1 cellular context compared by ENCODE assay signal in genomic region chr12:53430116-53430515, GRCh38.
TF ChIP-seq lines count a peak whose summit lies in the region.

No MANE protein-coding gene starts in this region.

TF ChIP-seq in SK-N-SH treated with all-trans-retinoic acid at 6 μM for 48 hours, 23 proteins besides CTCF, POLR2A, EP300 and RAD21 (continued from another document):
- TF ChIP-seq, protein P1, sequence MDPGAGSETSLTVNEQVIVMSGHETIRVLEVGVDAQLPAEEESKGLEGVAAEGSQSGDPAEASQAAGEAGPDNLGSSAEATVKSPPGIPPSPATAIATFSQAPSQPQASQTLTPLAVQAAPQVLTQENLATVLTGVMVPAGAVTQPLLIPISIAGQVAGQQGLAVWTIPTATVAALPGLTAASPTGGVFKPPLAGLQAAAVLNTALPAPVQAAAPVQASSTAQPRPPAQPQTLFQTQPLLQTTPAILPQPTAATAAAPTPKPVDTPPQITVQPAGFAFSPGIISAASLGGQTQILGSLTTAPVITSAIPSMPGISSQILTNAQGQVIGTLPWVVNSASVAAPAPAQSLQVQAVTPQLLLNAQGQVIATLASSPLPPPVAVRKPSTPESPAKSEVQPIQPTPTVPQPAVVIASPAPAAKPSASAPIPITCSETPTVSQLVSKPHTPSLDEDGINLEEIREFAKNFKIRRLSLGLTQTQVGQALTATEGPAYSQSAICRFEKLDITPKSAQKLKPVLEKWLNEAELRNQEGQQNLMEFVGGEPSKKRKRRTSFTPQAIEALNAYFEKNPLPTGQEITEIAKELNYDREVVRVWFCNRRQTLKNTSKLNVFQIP (CRISPR knock-in tag; IDR thresholded peaks at IDR 0.05; ENCODE audit: borderline replicate concordance, low read depth), result no peak
- TF ChIP-seq, protein P2, sequence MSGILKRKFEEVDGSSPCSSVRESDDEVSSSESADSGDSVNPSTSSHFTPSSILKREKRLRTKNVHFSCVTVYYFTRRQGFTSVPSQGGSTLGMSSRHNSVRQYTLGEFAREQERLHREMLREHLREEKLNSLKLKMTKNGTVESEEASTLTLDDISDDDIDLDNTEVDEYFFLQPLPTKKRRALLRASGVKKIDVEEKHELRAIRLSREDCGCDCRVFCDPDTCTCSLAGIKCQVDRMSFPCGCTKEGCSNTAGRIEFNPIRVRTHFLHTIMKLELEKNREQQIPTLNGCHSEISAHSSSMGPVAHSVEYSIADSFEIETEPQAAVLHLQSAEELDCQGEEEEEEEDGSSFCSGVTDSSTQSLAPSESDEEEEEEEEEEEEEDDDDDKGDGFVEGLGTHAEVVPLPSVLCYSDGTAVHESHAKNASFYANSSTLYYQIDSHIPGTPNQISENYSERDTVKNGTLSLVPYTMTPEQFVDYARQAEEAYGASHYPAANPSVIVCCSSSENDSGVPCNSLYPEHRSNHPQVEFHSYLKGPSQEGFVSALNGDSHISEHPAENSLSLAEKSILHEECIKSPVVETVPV (CRISPR knock-in tag; IDR thresholded peaks at IDR 0.05), result no peak
- TF ChIP-seq BACH2 (CRISPR knock-in tag; IDR thresholded peaks at IDR 0.05; ENCODE audit: borderline replicate concordance) (no peak), ESRRG (CRISPR knock-in tag; IDR thresholded peaks at IDR 0.05) (no peak), ZFP3 (CRISPR knock-in tag; IDR thresholded peaks at IDR 0.05) (no peak), PPARA (CRISPR knock-in tag; IDR thresholded peaks at IDR 0.05; ENCODE audit: borderline replicate concordance) (no peak)
